ENCODE assay signal across 15 cellular contexts in the genomic region with DNA sequence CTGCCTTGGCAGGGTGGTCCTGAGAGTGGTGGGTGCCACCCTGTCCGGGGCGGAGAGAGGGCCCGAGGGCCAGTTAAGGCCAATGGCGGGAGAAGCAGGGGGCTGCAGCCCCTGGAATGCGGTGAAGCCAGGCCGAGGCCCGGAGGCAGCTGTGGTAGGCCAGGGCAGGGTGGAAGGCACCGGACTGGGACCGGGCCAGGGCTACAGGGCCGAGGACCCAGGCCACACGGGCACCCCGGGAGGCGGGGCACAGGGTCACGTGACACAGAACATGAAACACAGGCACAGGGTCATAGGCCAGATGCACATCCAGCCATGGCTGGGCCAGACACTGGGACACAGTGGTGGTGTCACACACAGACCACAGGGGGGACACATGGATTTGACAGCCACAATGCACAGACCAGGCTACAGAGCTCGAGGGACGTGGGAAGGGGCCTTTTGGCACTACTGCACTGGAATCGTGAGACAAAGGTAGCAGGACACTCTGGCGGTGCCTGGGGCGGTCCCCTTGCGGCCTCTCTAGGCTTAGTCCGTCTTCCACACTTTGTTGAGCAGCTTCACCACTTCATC. TPM values are rescaled to one million over a fixed set of nuclear protein-coding genes. Genes with fewer than 3 reads are reported as not detected.
DNase-seq lines count a peak whose midpoint lies in the region; ATAC-seq and TF ChIP-seq lines count a peak whose summit lies in the region.
"Had no signal": no experiment of that assay in that cellular context is flagged by ENCODE, and none has a peak within 500 bp of the region (broad histone marks: within the 10 kb centered on the region; RNA-seq: fewer than 3 reads in every experiment).

No MANE protein-coding gene starts in this region.

- TF ChIP-seq POLR2A in NB4 (IDR thresholded peaks at IDR 0.05; ENCODE audit: extremely low read depth, insufficient read length) = no peak

- no peak for DNase-seq in activated CD8-positive, alpha-beta T cell treated with anti-CD3 and anti-CD28 coated beads, Interleukin-2, amount 10 ng/mL, durations not matched to agents 7 days and 5 days
- no peak for DNase-seq in activated CD8-positive, alpha-beta T cell treated with anti-CD3 and anti-CD28 coated beads for 36 hours
- peak; percentile 27 for DNase-seq in NB4 (ENCODE audit: low read depth)
- DNase-seq in chondrocyte (ENCODE audit: low spot score) = peak; percentile 84
- no peak for DNase-seq in osteocyte (ENCODE audit: extremely low spot score, unreplicated experiment)
- DNase-seq: foreskin keratinocyte; kidney glomerular epithelial cell; NCI-H146; stimulated activated naive CD4-positive, alpha-beta T cell treated with Interleukin-2 at 50 U/mL for 16 hours had no signal

- POLR2A ChIA-PET in activated CD8-positive, alpha-beta T cell treated with anti-CD3 and anti-CD28 coated beads, Interleukin-2, amount 10 ng/mL, durations not matched to agents 7 days and 5 days (lab: Charles Lee) = no interaction called here
- POLR2A ChIA-PET in activated CD8-positive, alpha-beta T cell treated with anti-CD3 and anti-CD28 coated beads for 36 hours (lab: Charles Lee) = interaction anchor here (0.8 to 1.7 kb wide), 2 partner anchors 58 to 268 kb away, joined by 3 to 5 read pairs; no protein-coding TSS in a partner anchor

- ATAC-seq in activated CD8-positive, alpha-beta T cell treated with anti-CD3 and anti-CD28 coated beads, Interleukin-2, amount 10 ng/mL, durations not matched to agents 7 days and 5 days = no peak
- no peak for ATAC-seq in activated CD8-positive, alpha-beta T cell treated with anti-CD3 and anti-CD28 coated beads for 36 hours
- no peak for ATAC-seq in HG02759 (IDR thresholded peaks at IDR 0.05; ENCODE audit: unreplicated experiment)
- no peak for ATAC-seq in HG02938 (IDR thresholded peaks at IDR 0.05; ENCODE audit: unreplicated experiment)
- no peak for ATAC-seq in GM19023 (IDR thresholded peaks at IDR 0.05; ENCODE audit: unreplicated experiment)
- ATAC-seq: foreskin keratinocyte had no signal

- no peak overlapping the region for H3K4me3 ChIP-seq in NB4 (ENCODE audit: low read depth, low read length)

- intact Hi-C loops in activated CD8-positive, alpha-beta T cell treated with anti-CD3 and anti-CD28 coated beads for 36 hours (cut with micrococcal nuclease) = no loop called here

- H3K4me3 Mint-ChIP-seq in activated CD8-positive, alpha-beta T cell treated with anti-CD3 and anti-CD28 coated beads, Interleukin-2, amount 10 ng/mL, durations not matched to agents 7 days and 5 days = peak overlapping the region; percentile 27
- H3K4me3 Mint-ChIP-seq in activated CD8-positive, alpha-beta T cell treated with anti-CD3 and anti-CD28 coated beads for 36 hours = no peak overlapping the region
- H3K4me3 Mint-ChIP-seq in chondrocyte (ENCODE audit: unreplicated experiment) (peak overlapping the region; percentile 25), osteocyte (ENCODE audit: unreplicated experiment) (peak overlapping the region; percentile 33)

- peak overlapping the region; percentile 48 for H3K27ac Mint-ChIP-seq in activated CD8-positive, alpha-beta T cell treated with anti-CD3 and anti-CD28 coated beads, Interleukin-2, amount 10 ng/mL, durations not matched to agents 7 days and 5 days
- no peak overlapping the region for H3K27ac Mint-ChIP-seq in activated CD8-positive, alpha-beta T cell treated with anti-CD3 and anti-CD28 coated beads for 36 hours
- no peak overlapping the region for H3K27ac Mint-ChIP-seq in chondrocyte (ENCODE audit: unreplicated experiment)
- peak overlapping the region; percentile 46 for H3K27ac Mint-ChIP-seq in osteocyte (ENCODE audit: unreplicated experiment)

- H3K27me3 Mint-ChIP-seq in activated CD8-positive, alpha-beta T cell treated with anti-CD3 and anti-CD28 coated beads, Interleukin-2, amount 10 ng/mL, durations not matched to agents 7 days and 5 days (ENCODE audit: low read depth) = no peaks in the 10 kb centered on the region
- no peaks in the 10 kb centered on the region for H3K27me3 Mint-ChIP-seq in activated CD8-positive, alpha-beta T cell treated with anti-CD3 and anti-CD28 coated beads for 36 hours
- H3K27me3 Mint-ChIP-seq in chondrocyte (ENCODE audit: low read depth) = no peaks in the 10 kb centered on the region
- no peaks in the 10 kb centered on the region for H3K27me3 Mint-ChIP-seq in osteocyte (ENCODE audit: unreplicated experiment)

- H3K9me3 Mint-ChIP-seq in activated CD8-positive, alpha-beta T cell treated with anti-CD3 and anti-CD28 coated beads, Interleukin-2, amount 10 ng/mL, durations not matched to agents 7 days and 5 days (ENCODE audit: insufficient read depth) = no peaks in the 10 kb centered on the region
- H3K9me3 Mint-ChIP-seq in activated CD8-positive, alpha-beta T cell treated with anti-CD3 and anti-CD28 coated beads for 36 hours = no peaks in the 10 kb centered on the region
- no peaks in the 10 kb centered on the region for H3K9me3 Mint-ChIP-seq in chondrocyte (ENCODE audit: low read depth)
- H3K9me3 Mint-ChIP-seq in osteocyte (ENCODE audit: unreplicated experiment) = no peaks in the 10 kb centered on the region

- TF ChIP-seq CTCF in activated CD8-positive, alpha-beta T cell treated with anti-CD3 and anti-CD28 coated beads for 36 hours (IDR thresholded peaks at IDR 0.05) = no peak
- no peak for TF ChIP-seq CTCF in NB4 (IDR thresholded peaks at IDR 0.05; ENCODE audit: low read depth, low read length)
- TF ChIP-seq CTCF in chondrocyte (IDR thresholded peaks at IDR 0.05) = no peak
- TF ChIP-seq CTCF in osteocyte (IDR thresholded peaks at IDR 0.05) = no peak

- CTCF ChIA-PET in activated CD8-positive, alpha-beta T cell treated with anti-CD3 and anti-CD28 coated beads, Interleukin-2, amount 10 ng/mL, durations not matched to agents 7 days and 5 days (lab: Charles Lee) = no interaction called here
- CTCF ChIA-PET in activated CD8-positive, alpha-beta T cell treated with anti-CD3 and anti-CD28 coated beads for 36 hours (lab: Charles Lee) = no interaction called here

- H3K4me1 Mint-ChIP-seq in activated CD8-positive, alpha-beta T cell treated with anti-CD3 and anti-CD28 coated beads, Interleukin-2, amount 10 ng/mL, durations not matched to agents 7 days and 5 days (ENCODE audit: low read depth) = peaks cover 44% of the 10 kb centered on the region
- peaks cover 35% of the 10 kb centered on the region for H3K4me1 Mint-ChIP-seq in activated CD8-positive, alpha-beta T cell treated with anti-CD3 and anti-CD28 coated beads for 36 hours (ENCODE audit: low read depth)
- H3K4me1 Mint-ChIP-seq in chondrocyte (ENCODE audit: low read depth) (peaks cover 61% of the 10 kb centered on the region), osteocyte (ENCODE audit: unreplicated experiment) (peaks cover 61% of the 10 kb centered on the region)

- H3K36me3 Mint-ChIP-seq in activated CD8-positive, alpha-beta T cell treated with anti-CD3 and anti-CD28 coated beads, Interleukin-2, amount 10 ng/mL, durations not matched to agents 7 days and 5 days (ENCODE audit: low read depth) = no peaks in the 10 kb centered on the region
- H3K36me3 Mint-ChIP-seq in activated CD8-positive, alpha-beta T cell treated with anti-CD3 and anti-CD28 coated beads for 36 hours (ENCODE audit: low read depth) = peaks cover 16% of the 10 kb centered on the region
- H3K36me3 Mint-ChIP-seq in chondrocyte (ENCODE audit: low read depth) (peaks cover 1% of the 10 kb centered on the region), osteocyte (ENCODE audit: unreplicated experiment) (no peaks in the 10 kb centered on the region)

RNA-seq across cellular contexts. Expression of a gene that starts 2.8 kb away (rescaled TPM):
- total RNA-seq in activated CD8-positive, alpha-beta T cell treated with anti-CD3 and anti-CD28 coated beads, Interleukin-2, amount 10 ng/mL, durations not matched to agents 7 days and 5 days = 10 to 100 TPM; 69.1 to 73.0 TPM
- 10 to 100 TPM; 56.4 to 57.6 TPM for total RNA-seq in activated CD8-positive, alpha-beta T cell treated with anti-CD3 and anti-CD28 coated beads for 36 hours
- total RNA-seq in chondrocyte = 101 to 111 TPM (median 107 TPM) in 3 replicates
- total RNA-seq in osteocyte = 96.1 and 96.2 TPM in 2 replicates

RNA-seq across cellular contexts. Expression of a gene that starts 25.6 kb away (rescaled TPM):
- total RNA-seq in activated CD8-positive, alpha-beta T cell treated with anti-CD3 and anti-CD28 coated beads, Interleukin-2, amount 10 ng/mL, durations not matched to agents 7 days and 5 days = not detected
- total RNA-seq in activated CD8-positive, alpha-beta T cell treated with anti-CD3 and anti-CD28 coated beads for 36 hours = not detected
- not detected in 3 replicates for total RNA-seq in chondrocyte
- total RNA-seq in osteocyte = not detected in 2 replicates
- total RNA-seq: Daoy, dermis blood vessel endothelial cell, foreskin keratinocyte, omental fat pad had no signal

RNA-seq across cellular contexts. Expression of a gene that starts 31.2 kb away (rescaled TPM):
- 10 to 100 TPM; 18.8 to 19.6 TPM for total RNA-seq in activated CD8-positive, alpha-beta T cell treated with anti-CD3 and anti-CD28 coated beads, Interleukin-2, amount 10 ng/mL, durations not matched to agents 7 days and 5 days
- total RNA-seq in activated CD8-positive, alpha-beta T cell treated with anti-CD3 and anti-CD28 coated beads for 36 hours = 10 to 100 TPM; 11.7 to 12.9 TPM
- total RNA-seq in chondrocyte (17.8 to 18.3 TPM (median 18.3 TPM) in 3 replicates), osteocyte (21.6 TPM in 2 replicates)

RNA-seq across cellular contexts. Expression of a gene that starts 44.6 kb away (rescaled TPM):
- total RNA-seq in activated CD8-positive, alpha-beta T cell treated with anti-CD3 and anti-CD28 coated beads, Interleukin-2, amount 10 ng/mL, durations not matched to agents 7 days and 5 days = not detected
- total RNA-seq in activated CD8-positive, alpha-beta T cell treated with anti-CD3 and anti-CD28 coated beads for 36 hours = not detected
- total RNA-seq in chondrocyte = not detected in 3 replicates
- not detected in 2 replicates for total RNA-seq in osteocyte
- total RNA-seq: Daoy, dermis blood vessel endothelial cell, foreskin keratinocyte had no signal

RNA-seq across cellular contexts. Expression of a gene that starts 53.5 kb away (rescaled TPM):
- total RNA-seq in activated CD8-positive, alpha-beta T cell treated with anti-CD3 and anti-CD28 coated beads, Interleukin-2, amount 10 ng/mL, durations not matched to agents 7 days and 5 days = 10 to 100 TPM; 30.5 to 34.2 TPM
- 10 to 100 TPM; 18.0 to 20.0 TPM for total RNA-seq in activated CD8-positive, alpha-beta T cell treated with anti-CD3 and anti-CD28 coated beads for 36 hours
- total RNA-seq in chondrocyte (44.4 to 55.6 TPM (median 45.8 TPM) in 3 replicates), osteocyte (64.4 and 66.3 TPM in 2 replicates)

Comparison
In these comparisons a context has a peak if more than half of its experiments do, and no peak if none do; other contexts are left out.
1. H3K27ac Mint-ChIP-seq: peak in activated CD8-positive, alpha-beta T cell treated with anti-CD3 and anti-CD28 coated beads, Interleukin-2, amount 10 ng/mL, durations not matched to agents 7 days and 5 days (single experiment) and osteocyte (single experiment); none in activated CD8-positive, alpha-beta T cell treated with anti-CD3 and anti-CD28 coated beads for 36 hours (single experiment) and chondrocyte (single experiment).
2. DNase-seq: peak in NB4 (single experiment) and chondrocyte (single experiment); none in activated CD8-positive, alpha-beta T cell treated with anti-CD3 and anti-CD28 coated beads, Interleukin-2, amount 10 ng/mL, durations not matched to agents 7 days and 5 days (single experiment), activated CD8-positive, alpha-beta T cell treated with anti-CD3 and anti-CD28 coated beads for 36 hours (single experiment) and osteocyte (single experiment).